In genomic region chr12:6552140-6552551, GRCh38 we compare ENCODE assay signal across 8 cellular contexts. TPM values are rescaled to one million over a fixed set of nuclear protein-coding genes. Genes with fewer than 3 reads are reported as not detected.
A peak's percentile ranks its signal among the peaks of the same experiment; 100 is the strongest.
DNase-seq lines count a peak whose midpoint lies in the region; ATAC-seq, FAIRE-seq and TF ChIP-seq lines count a peak whose summit lies in the region.
"Had no signal": no experiment of that assay in that cellular context is flagged by ENCODE, and none has a peak within 500 bp of the region (broad histone marks: within the 10 kb centered on the region; RNA-seq: fewer than 3 reads in every experiment).

No MANE protein-coding gene starts in this region.

- H3K4me3 ChIP-seq in keratinocyte (ENCODE audit: control insufficient read depth in 2 of 3, extremely low read depth in 1 of 3, insufficient read depth in 2 of 3, low read depth in 1 of 3, low read length in 3 of 3) (no peak overlapping the region), thoracic aorta (peak overlapping the region; percentile 93)

- H3K4me1 ChIP-seq in keratinocyte (ENCODE audit: control insufficient read depth, extremely low read depth, insufficient read depth, low read length) (peaks cover 50% of the 10 kb centered on the region), thoracic aorta (ENCODE audit: control insufficient read depth in 1 of 2, low read depth in 2 of 2) (peaks cover 59 to 82% of the 10 kb centered on the region in 2 donors)

- FAIRE-seq in keratinocyte (lab: Jason Lieb, UNC) = no peak

- no peaks in the 10 kb centered on the region for H3K9me3 Mint-ChIP-seq in HFFc6
- H3K9me3 Mint-ChIP-seq in brain = peaks cover 0 to 3% (median 0%) of the 10 kb centered on the region in 5 experiments

- H3K27me3 ChIP-seq in keratinocyte (ENCODE audit: control insufficient read depth, extremely low read depth, insufficient read depth, low read length) (no peaks in the 10 kb centered on the region), thoracic aorta (replicated peaks; ENCODE audit: insufficient read depth) (no peaks in the 10 kb centered on the region)

- H3K27ac Mint-ChIP-seq in HFFc6 = peak overlapping the region; percentile 93
- peak overlapping the region; percentile 84 to 97 (median 93) for H3K27ac Mint-ChIP-seq in brain
- H3K27ac Mint-ChIP-seq: progenitor cell of endocrine pancreas had no signal

- no peaks in the 10 kb centered on the region for H3K9me1 ChIP-seq in keratinocyte (ENCODE audit: control insufficient read depth, extremely low read depth, insufficient read depth, low read length)

- no peaks in the 10 kb centered on the region for H3K79me2 ChIP-seq in keratinocyte (ENCODE audit: control insufficient read depth, insufficient read depth, low read length)

- H3K4me1 Mint-ChIP-seq in HFFc6 (ENCODE audit: low read depth) (peaks cover 80% of the 10 kb centered on the region), brain (peaks cover 61% of the 10 kb centered on the region)

- H3K9me3 ChIP-seq in keratinocyte (ENCODE audit: control insufficient read depth, low read depth, low read length) (no peaks in the 10 kb centered on the region), thoracic aorta (no peaks in the 10 kb centered on the region)

- DNase-seq in HFFc6 = no peak
- DNase-seq in keratinocyte (ENCODE audit: low read depth, low spot score) = no peak
- no peak for DNase-seq in thoracic aorta (ENCODE audit: low spot score)
- no peak for DNase-seq in NCI-H524 (lab: John Stamatoyannopoulos, UW)
- no peak for DNase-seq in mesenteric fat pad (ENCODE audit: low spot score)

- TF ChIP-seq CTCF in HFFc6 (IDR thresholded peaks at IDR 0.05) (no peak; the same call in 1 of the 2 replicates), brain (conservative IDR thresholded peaks at IDR 0.05) (no peak), keratinocyte (optimal IDR thresholded peaks at IDR 0.05 in 1 of 3, IDR thresholded peaks at IDR 0.05 in 1 of 3, conservative IDR thresholded peaks at IDR 0.05 in 1 of 3; ENCODE audit: extremely low read depth in 1 of 3, insufficient read depth in 2 of 3, low read length in 3 of 3) (no peak), thoracic aorta (IDR thresholded peaks at IDR 0.05) (no peak)

- H3K4me2 ChIP-seq in keratinocyte (ENCODE audit: control insufficient read depth, extremely low read depth, insufficient read depth, low read depth, low read length) = peak overlapping the region; percentile 22

- H3K27ac ChIP-seq in keratinocyte (ENCODE audit: control insufficient read depth, insufficient read depth, low read length) (no peak overlapping the region), thoracic aorta (peak overlapping the region; percentile 98 to 100)

- H3K27me3 Mint-ChIP-seq in HFFc6 (ENCODE audit: insufficient read depth) (peaks cover 3% of the 10 kb centered on the region), brain (peaks cover 10% of the 10 kb centered on the region)

- H2AFZ ChIP-seq in keratinocyte (ENCODE audit: control insufficient read depth, low read length) = peak overlapping the region; percentile 34

- dilution Hi-C loops in keratinocyte (cut with MboI; ENCODE audit: extremely low pct_ligation_motif_present, low sequenced_read_pairs) = no loop called here

- H3K4me3 Mint-ChIP-seq in HFFc6 (peak overlapping the region; percentile 98), brain (peak overlapping the region; percentile 91 to 96 (median 94))

- H3K36me3 ChIP-seq in keratinocyte (ENCODE audit: control insufficient read depth in 2 of 2, extremely low read depth in 1 of 2, insufficient read depth in 2 of 2, low read length in 2 of 2) (peaks cover 7 to 16% of the 10 kb centered on the region in 2 experiments), thoracic aorta (peaks cover 28% of the 10 kb centered on the region)

- peak; percentile 24 for ATAC-seq in thoracic aorta (ENCODE audit: insufficient number of reproducible peaks, low FRiP score, low read depth)
- ATAC-seq in GM21576 (IDR thresholded peaks at IDR 0.05; ENCODE audit: unreplicated experiment) = no peak

- H3K36me3 Mint-ChIP-seq in HFFc6 (ENCODE audit: low read depth) (peaks cover 36% of the 10 kb centered on the region), brain (peaks cover 20% of the 10 kb centered on the region)

- H4K20me1 ChIP-seq in keratinocyte (ENCODE audit: control insufficient read depth, extremely low read depth, insufficient read depth, low read length) = no peaks in the 10 kb centered on the region

- no peak overlapping the region for H3K9ac ChIP-seq in keratinocyte (ENCODE audit: control insufficient read depth, extremely low read depth, insufficient read depth, low read length)

RNA-seq across cellular contexts. Expression of gene IFFO1, which starts 3.7 kb away (rescaled TPM):
- 10 to 100 TPM; 25.9 to 35.6 (median 29.2) TPM for total RNA-seq in HFFc6 (2021; fragmentation: NEBNext Ultra II Directional; extraction: Animal tissue kit (Norgen Biotek cat#: 25700))
- polyA plus RNA-seq in brain (ENCODE audit: insufficient read depth, low read depth, low replicate concordance) = 7.3 TPM
- polyA plus RNA-seq in keratinocyte = 0.67 to 1.0 TPM (median 0.75 TPM) in 3 replicates
- polyA plus RNA-seq in keratinocyte (2011; ENCODE audit: low read depth) = 0.12 TPM
- 0.28 and 0.70 TPM in 2 replicates for polyA plus RNA-seq in keratinocyte (2011; cell fraction: cytosol; rRNA removed)
- 1.0 and 1.3 TPM in 2 replicates for polyA plus RNA-seq in keratinocyte (2011; cell fraction: nucleus; rRNA removed)
- 0.24 and 0.58 TPM in 2 replicates for polyA plus RNA-seq in keratinocyte (2012; ENCODE audit: low replicate concordance)
- polyA minus RNA-seq in keratinocyte = 0.30 to 0.80 TPM (median 0.53 TPM) in 3 replicates
- not detected for polyA minus RNA-seq in keratinocyte (2011; cell fraction: cytosol; rRNA and poly(A)+ RNA removed)
- polyA minus RNA-seq in keratinocyte (2011; cell fraction: nucleus; rRNA and poly(A)+ RNA removed) = 0.62 and 0.84 TPM in 2 replicates
- total RNA-seq in thoracic aorta = 10 to 100 TPM; 36.2 to 68.6 TPM
- 22.5 TPM for total RNA-seq in mesenteric fat pad

RNA-seq across cellular contexts. Expression of gene NOP2, which starts 15.9 kb away (rescaled TPM):
- total RNA-seq in HFFc6 (2021; fragmentation: NEBNext Ultra II Directional; extraction: Animal tissue kit (Norgen Biotek cat#: 25700)) = 10 to 100 TPM; 39.5 to 60.5 (median 42.6) TPM
- polyA plus RNA-seq in brain (ENCODE audit: insufficient read depth, low read depth, low replicate concordance) (12.3 TPM), keratinocyte (85.9 to 108 TPM (median 94.4 TPM) in 3 replicates)
- 80.5 TPM for polyA plus RNA-seq in keratinocyte (2011; ENCODE audit: low read depth)
- polyA plus RNA-seq in keratinocyte (2011; cell fraction: cytosol; rRNA removed) = 47.6 and 60.9 TPM in 2 replicates
- 204 and 213 TPM in 2 replicates for polyA plus RNA-seq in keratinocyte (2011; cell fraction: nucleus; rRNA removed)
- 43.9 and 68.1 TPM in 2 replicates for polyA plus RNA-seq in keratinocyte (2012; ENCODE audit: low replicate concordance)
- 42.4 to 61.1 TPM (median 42.9 TPM) in 3 replicates for polyA minus RNA-seq in keratinocyte
- polyA minus RNA-seq in keratinocyte (2011; cell fraction: cytosol; rRNA and poly(A)+ RNA removed) = 31.8 TPM
- 46.1 and 59.3 TPM in 2 replicates for polyA minus RNA-seq in keratinocyte (2011; cell fraction: nucleus; rRNA and poly(A)+ RNA removed)
- total RNA-seq in thoracic aorta (10 to 100 TPM; 41.2 to 83.0 TPM), mesenteric fat pad (56.0 TPM)

RNA-seq across cellular contexts. Expression of gene GAPDH, which starts 17.8 kb away (rescaled TPM):
- 1,000 to 10,000 TPM; 6,263 to 7,539 (median 6,900) TPM for total RNA-seq in HFFc6 (2021; fragmentation: NEBNext Ultra II Directional; extraction: Animal tissue kit (Norgen Biotek cat#: 25700))
- polyA plus RNA-seq in brain (ENCODE audit: insufficient read depth, low read depth, low replicate concordance) (4,992 TPM), keratinocyte (8,390 to 11,361 TPM (median 8,495 TPM) in 3 replicates)
- polyA plus RNA-seq in keratinocyte (2011; ENCODE audit: low read depth) = 464 TPM
- polyA plus RNA-seq in keratinocyte (2011; cell fraction: cytosol; rRNA removed) = 9,909 and 15,796 TPM in 2 replicates
- 2,407 and 3,190 TPM in 2 replicates for polyA plus RNA-seq in keratinocyte (2011; cell fraction: nucleus; rRNA removed)
- 2,657 and 5,888 TPM in 2 replicates for polyA plus RNA-seq in keratinocyte (2012; ENCODE audit: low replicate concordance)
- 9,189 to 16,538 TPM (median 11,739 TPM) in 3 replicates for polyA minus RNA-seq in keratinocyte
- 9,400 TPM for polyA minus RNA-seq in keratinocyte (2011; cell fraction: cytosol; rRNA and poly(A)+ RNA removed)
- 1,390 and 1,424 TPM in 2 replicates for polyA minus RNA-seq in keratinocyte (2011; cell fraction: nucleus; rRNA and poly(A)+ RNA removed)
- total RNA-seq in thoracic aorta (1,000 to 10,000 TPM; 1,700 to 2,744 TPM), mesenteric fat pad (1,402 TPM)

RNA-seq across cellular contexts. Expression of gene CHD4, which starts 55.0 kb away (rescaled TPM):
- total RNA-seq in HFFc6 (2021; fragmentation: NEBNext Ultra II Directional; extraction: Animal tissue kit (Norgen Biotek cat#: 25700)) = 100 to 1,000 TPM; 167 to 193 (median 183) TPM
- polyA plus RNA-seq in brain (ENCODE audit: insufficient read depth, low read depth, low replicate concordance) (203 TPM), keratinocyte (79.7 to 93.1 TPM (median 81.2 TPM) in 3 replicates)
- polyA plus RNA-seq in keratinocyte (2011; ENCODE audit: low read depth) = 360 TPM
- 77.1 and 92.5 TPM in 2 replicates for polyA plus RNA-seq in keratinocyte (2011; cell fraction: cytosol; rRNA removed)
- 223 and 264 TPM in 2 replicates for polyA plus RNA-seq in keratinocyte (2011; cell fraction: nucleus; rRNA removed)
- 101 and 119 TPM in 2 replicates for polyA plus RNA-seq in keratinocyte (2012; ENCODE audit: low replicate concordance)
- polyA minus RNA-seq in keratinocyte = 180 to 319 TPM (median 235 TPM) in 3 replicates
- 112 TPM for polyA minus RNA-seq in keratinocyte (2011; cell fraction: cytosol; rRNA and poly(A)+ RNA removed)
- 108 and 190 TPM in 2 replicates for polyA minus RNA-seq in keratinocyte (2011; cell fraction: nucleus; rRNA and poly(A)+ RNA removed)
- total RNA-seq in thoracic aorta (100 to 1,000 TPM; 193 to 205 TPM), mesenteric fat pad (218 TPM)

RNA-seq across cellular contexts. Expression of gene NCAPD2, which starts 58.2 kb away (rescaled TPM):
- 10 to 100 TPM; 42.2 to 75.9 (median 65.4) TPM for total RNA-seq in HFFc6 (2021; fragmentation: NEBNext Ultra II Directional; extraction: Animal tissue kit (Norgen Biotek cat#: 25700))
- polyA plus RNA-seq in brain (ENCODE audit: insufficient read depth, low read depth, low replicate concordance) (69.2 TPM), keratinocyte (12.3 to 34.6 TPM (median 33.7 TPM) in 3 replicates)
- 10.5 TPM for polyA plus RNA-seq in keratinocyte (2011; ENCODE audit: low read depth)
- 12.0 and 14.9 TPM in 2 replicates for polyA plus RNA-seq in keratinocyte (2011; cell fraction: cytosol; rRNA removed)
- polyA plus RNA-seq in keratinocyte (2011; cell fraction: nucleus; rRNA removed) = 17.8 and 18.1 TPM in 2 replicates
- 6.2 and 29.3 TPM in 2 replicates for polyA plus RNA-seq in keratinocyte (2012; ENCODE audit: low replicate concordance)
- 18.2 to 60.7 TPM (median 52.1 TPM) in 3 replicates for polyA minus RNA-seq in keratinocyte
- polyA minus RNA-seq in keratinocyte (2011; cell fraction: cytosol; rRNA and poly(A)+ RNA removed) = 25.1 TPM
- 17.0 and 26.1 TPM in 2 replicates for polyA minus RNA-seq in keratinocyte (2011; cell fraction: nucleus; rRNA and poly(A)+ RNA removed)
- total RNA-seq in thoracic aorta (10 to 100 TPM; 19.9 to 26.7 TPM), mesenteric fat pad (12.8 TPM)
